20 cellular contexts compared by ENCODE assay signal in the genomic region with DNA sequence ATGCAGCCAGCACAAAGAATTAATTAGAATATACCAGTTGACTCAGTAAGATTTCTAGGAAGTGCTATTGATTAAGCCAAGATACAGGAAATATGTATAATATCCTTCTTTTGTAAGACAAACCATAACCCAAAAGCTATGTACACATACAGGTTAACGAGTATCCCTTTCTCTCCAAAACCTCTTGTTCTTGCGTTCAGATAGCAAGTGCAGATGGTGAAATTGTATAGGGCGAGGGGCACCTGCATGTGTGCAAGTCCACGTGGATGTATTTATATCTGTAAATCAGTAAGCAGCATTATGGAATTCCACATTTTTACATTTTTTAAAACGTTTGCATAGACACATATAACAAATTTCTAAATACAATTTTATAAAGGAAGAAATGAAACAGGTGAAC.
A peak's percentile ranks its signal among the peaks of the same experiment; 100 is the strongest.
DNase-seq lines count a peak whose midpoint lies in the region; ATAC-seq, FAIRE-seq and TF ChIP-seq lines count a peak whose summit lies in the region.
"Had no signal": no experiment of that assay in that cellular context is flagged by ENCODE, and none has a peak within 500 bp of the region (broad histone marks: within the 10 kb centered on the region; RNA-seq: fewer than 3 reads in every experiment).

No MANE protein-coding gene starts in this region.

- H3K27me3 ChIP-seq in HepG2 (ENCODE audit: control insufficient read depth in 1 of 2, insufficient read depth in 2 of 2, low read length in 2 of 2) (0 out of 5 replicates have a peak, but pooled peaks cover 0 to 3% of the 10 kb centered on the region in 2 experiments), right lobe of liver (no peaks in the 10 kb centered on the region), neural progenitor cell (no peaks in the 10 kb centered on the region), testis (no peaks in the 10 kb centered on the region)
- H3K27me3 ChIP-seq: BLaER1 treated with 17β-estradiol and CSF1 and Interleukin-3, amounts not matched to agents 10 nM and 100 nM had no signal

- no peaks in the 10 kb centered on the region for H3K4me1 Mint-ChIP-seq in neural progenitor cell
- H3K4me1 Mint-ChIP-seq: B cell had no signal

- H3K79me2 ChIP-seq in HepG2 (ENCODE audit: insufficient read depth, low read length) (no peaks in the 10 kb centered on the region), neural progenitor cell (ENCODE audit: low read depth) (no peaks in the 10 kb centered on the region)

- no peak for FAIRE-seq in HepG2 (lab: Jason Lieb, UNC)
- FAIRE-seq: A549, D721Med, GM12891, GM19239 had no signal

- H3K4me1 ChIP-seq in HepG2 (ENCODE audit: insufficient read depth, low read length) (no peaks in the 10 kb centered on the region), right lobe of liver (no peaks in the 10 kb centered on the region), neural progenitor cell (peaks cover 9% of the 10 kb centered on the region), testis (no peaks in the 10 kb centered on the region)
- H3K4me1 ChIP-seq: Caco-2 had no signal

- 7% methylated on average over 5 of the region's 5 CpGs for WGBS in HepG2 (ENCODE audit: low lambda C conversion rate)
- WGBS in right lobe of liver (ENCODE audit: insufficient coverage, low coverage, low lambda C conversion rate, missing lambda C conversion rate): 46% methylated on average over 5 of the region's 5 CpGs
- WGBS in testis, 2 donors: 71 to 77% methylated on average over 5 of the region's 5 CpGs

- H3K4me3 ChIP-seq in HepG2 (replicated peaks in 1 of 3; ENCODE audit: insufficient read depth in 1 of 3, low read depth in 2 of 3, low read length in 3 of 3) (no peak overlapping the region), right lobe of liver (no peak overlapping the region), neural progenitor cell (no peak overlapping the region), testis (no peak overlapping the region)
- H3K4me3 ChIP-seq: A549; BLaER1 treated with 17β-estradiol and CSF1 and Interleukin-3, amounts not matched to agents 10 nM and 100 nM had no signal

- H3F3A ChIP-seq in neural progenitor cell (ENCODE audit: low read depth): no peaks in the 10 kb centered on the region

- H2AFZ ChIP-seq in HepG2 (ENCODE audit: low read length) (no peak overlapping the region), neural progenitor cell (replicated peaks) (no peak overlapping the region)

- peaks cover 3% of the 10 kb centered on the region for H3K27me3 Mint-ChIP-seq in neural progenitor cell (ENCODE audit: insufficient read depth, low read depth)

- in situ Hi-C loops in HepG2 (cut with HindIII; ENCODE audit: extremely low pct_ligation_motif_present, low pct_unique_long_range_greater_than_20kb): no loop called here

- H3K27ac Mint-ChIP-seq in neural progenitor cell: no peak overlapping the region
- H3K27ac Mint-ChIP-seq: B cell; CD4-positive, alpha-beta T cell; CD8-positive, alpha-beta T cell had no signal

- H3K4me2 ChIP-seq in HepG2 (ENCODE audit: low read depth, low read length): no peak overlapping the region
- peak overlapping the region; percentile 41 for H3K4me2 ChIP-seq in neural progenitor cell
- H3K4me2 ChIP-seq: A549; BLaER1 treated with 17β-estradiol and CSF1 and Interleukin-3, amounts not matched to agents 10 nM and 100 nM had no signal

- POLR2A ChIA-PET in HepG2 (lab: Yijun Ruan, JAX): no interaction called here

- TF ChIP-seq CTCF in HepG2 (CRISPR knock-in tag; IDR thresholded peaks at IDR 0.05) (no peak), right lobe of liver (IDR thresholded peaks at IDR 0.05) (no peak), neural progenitor cell (IDR thresholded peaks at IDR 0.05) (no peak), testis (IDR thresholded peaks at IDR 0.05) (no peak)

- TF ChIP-seq RAD21 in HepG2 (CRISPR knock-in tag; IDR thresholded peaks at IDR 0.05): no peak

- TF ChIP-seq EP300 in HepG2 (IDR thresholded peaks at IDR 0.05; ENCODE audit: low read depth in 2 of 2, low read length in 2 of 2) (no peak), HepG2 (CRISPR knock-in tag; IDR thresholded peaks at IDR 0.05; ENCODE audit: borderline replicate concordance) (no peak)

- intact Hi-C loops in HepG2 (cut with micrococcal nuclease; ENCODE audit: unreplicated experiment): no loop called here
- intact Hi-C loops in right lobe of liver (cut with DNase I): no loop called here
- intact Hi-C loops in testis (cut with DNase I; ENCODE audit: low total_unique reads): no loop called here

- CTCF ChIA-PET in HepG2 (lab: Yijun Ruan, JAX; ENCODE audit: low intra/inter-chr PET ratio, low total read pairs): no interaction called here

- H4K20me1 ChIP-seq in HepG2 (ENCODE audit: insufficient read depth, low read length): no peaks in the 10 kb centered on the region
- no peaks in the 10 kb centered on the region for H4K20me1 ChIP-seq in neural progenitor cell (ENCODE audit: low read depth)
- H4K20me1 ChIP-seq: BLaER1 treated with 17β-estradiol and CSF1 and Interleukin-3, amounts not matched to agents 10 nM and 100 nM had no signal

- H3K36me3 ChIP-seq in HepG2 (replicated peaks in 1 of 2; ENCODE audit: control insufficient read depth in 1 of 2, insufficient read depth in 2 of 2, low read length in 2 of 2) (no peaks in the 10 kb centered on the region), right lobe of liver (no peaks in the 10 kb centered on the region), neural progenitor cell (no peaks in the 10 kb centered on the region), testis (ENCODE audit: low read depth, missing control alignments) (no peaks in the 10 kb centered on the region)
- H3K36me3 ChIP-seq: BLaER1 treated with 17β-estradiol and CSF1 and Interleukin-3, amounts not matched to agents 10 nM and 100 nM had no signal

- DNase-seq in HepG2 (ENCODE audit: low spot score) (no peak), right lobe of liver (no peak), neural progenitor cell (ENCODE audit: low spot score) (no peak), testis (no peak)
- DNase-seq: AML-193; Caco-2; Calu3; CD4-positive, alpha-beta T cell; CD8-positive, alpha-beta T cell; DMS79 treated with DMSO at 0.1 percent for 48 hours; GF-D8 had no signal

- ATAC-seq in HepG2: no peak
- ATAC-seq in right lobe of liver: no peak
- no peak for ATAC-seq in GM21576 (IDR thresholded peaks at IDR 0.05; ENCODE audit: unreplicated experiment)
- ATAC-seq: A549; CD8-positive, alpha-beta T cell had no signal

- BruUV-seq in HepG2 (replicated peaks; lab: Mats Ljungman, UMichigan): no TSS peak

- H3K9me3 ChIP-seq in HepG2 (ENCODE audit: low read length) (no peaks in the 10 kb centered on the region), right lobe of liver (no peaks in the 10 kb centered on the region), neural progenitor cell (ENCODE audit: low read depth) (no peaks in the 10 kb centered on the region), testis (no peaks in the 10 kb centered on the region)
- H3K9me3 ChIP-seq: A549, Caco-2 had no signal

- no peak overlapping the region for H3K9ac ChIP-seq in HepG2 (ENCODE audit: insufficient read depth, low read depth, low read length)
- H3K9ac ChIP-seq in neural progenitor cell: no peak overlapping the region
- H3K9ac ChIP-seq: BLaER1 treated with 17β-estradiol and CSF1 and Interleukin-3, amounts not matched to agents 10 nM and 100 nM had no signal

- no peak for TF ChIP-seq POLR2A in HepG2 (IDR thresholded peaks at IDR 0.05; ENCODE audit: insufficient read depth in 1 of 2, low read depth in 2 of 2, low read length in 2 of 2)
- TF ChIP-seq POLR2A in right lobe of liver (IDR thresholded peaks at IDR 0.05): no peak
- TF ChIP-seq POLR2A in testis (IDR thresholded peaks at IDR 0.05): no peak

- no peaks in the 10 kb centered on the region for H3K36me3 Mint-ChIP-seq in neural progenitor cell
- H3K36me3 Mint-ChIP-seq: CD8-positive, alpha-beta T cell had no signal

- H3K27ac ChIP-seq in HepG2 (ENCODE audit: extremely low read length, insufficient read depth, low read length) (no peak overlapping the region), right lobe of liver (no peak overlapping the region), neural progenitor cell (no peak overlapping the region), testis (no peak overlapping the region)
- H3K27ac ChIP-seq: 22Rv1; A549; BLaER1 treated with 17β-estradiol and CSF1 and Interleukin-3, amounts not matched to agents 10 nM and 100 nM; C4-2B had no signal

- peaks cover 8% of the 10 kb centered on the region for H3K9me3 Mint-ChIP-seq in neural progenitor cell
- H3K9me3 Mint-ChIP-seq: CD4-positive, alpha-beta T cell; CD8-positive, alpha-beta T cell had no signal

- no peak overlapping the region for H3K4me3 Mint-ChIP-seq in neural progenitor cell
- H3K4me3 Mint-ChIP-seq: B cell; CD4-positive, alpha-beta T cell; CD8-positive, alpha-beta T cell had no signal

TF ChIP-seq in HepG2, 621 proteins besides CTCF, POLR2A, EP300 and RAD21:
- TF ChIP-seq, protein P1, sequence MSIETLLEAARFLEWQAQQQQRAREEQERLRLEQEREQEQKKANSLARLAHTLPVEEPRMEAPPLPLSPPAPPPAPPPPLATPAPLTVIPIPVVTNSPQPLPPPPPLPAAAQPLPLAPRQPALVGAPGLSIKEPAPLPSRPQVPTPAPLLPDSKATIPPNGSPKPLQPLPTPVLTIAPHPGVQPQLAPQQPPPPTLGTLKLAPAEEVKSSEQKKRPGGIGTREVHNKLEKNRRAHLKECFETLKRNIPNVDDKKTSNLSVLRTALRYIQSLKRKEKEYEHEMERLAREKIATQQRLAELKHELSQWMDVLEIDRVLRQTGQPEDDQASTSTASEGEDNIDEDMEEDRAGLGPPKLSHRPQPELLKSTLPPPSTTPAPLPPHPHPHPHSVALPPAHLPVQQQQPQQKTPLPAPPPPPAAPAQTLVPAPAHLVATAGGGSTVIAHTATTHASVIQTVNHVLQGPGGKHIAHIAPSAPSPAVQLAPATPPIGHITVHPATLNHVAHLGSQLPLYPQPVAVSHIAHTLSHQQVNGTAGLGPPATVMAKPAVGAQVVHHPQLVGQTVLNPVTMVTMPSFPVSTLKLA (IDR thresholded peaks at IDR 0.05): peak; percentile 36
- no peak for TF ChIP-seq ZNF775 (CRISPR knock-in tag; IDR thresholded peaks at IDR 0.05; ENCODE audit: borderline replicate concordance)
